ENCODE assay signal across 1 cellular context in genomic region chr11:68121067-68121899, GRCh38.
TF ChIP-seq lines count a peak whose summit lies in the region.

CHKA (minus strand) TSS chr11:68121388; CDS start chr11:68121177, 211 bp downstream.

TF ChIP-seq in HepG2, 621 proteins besides CTCF, POLR2A, EP300 and RAD21 (continued from another document and continues in another):
- TF ChIP-seq, protein P1, sequence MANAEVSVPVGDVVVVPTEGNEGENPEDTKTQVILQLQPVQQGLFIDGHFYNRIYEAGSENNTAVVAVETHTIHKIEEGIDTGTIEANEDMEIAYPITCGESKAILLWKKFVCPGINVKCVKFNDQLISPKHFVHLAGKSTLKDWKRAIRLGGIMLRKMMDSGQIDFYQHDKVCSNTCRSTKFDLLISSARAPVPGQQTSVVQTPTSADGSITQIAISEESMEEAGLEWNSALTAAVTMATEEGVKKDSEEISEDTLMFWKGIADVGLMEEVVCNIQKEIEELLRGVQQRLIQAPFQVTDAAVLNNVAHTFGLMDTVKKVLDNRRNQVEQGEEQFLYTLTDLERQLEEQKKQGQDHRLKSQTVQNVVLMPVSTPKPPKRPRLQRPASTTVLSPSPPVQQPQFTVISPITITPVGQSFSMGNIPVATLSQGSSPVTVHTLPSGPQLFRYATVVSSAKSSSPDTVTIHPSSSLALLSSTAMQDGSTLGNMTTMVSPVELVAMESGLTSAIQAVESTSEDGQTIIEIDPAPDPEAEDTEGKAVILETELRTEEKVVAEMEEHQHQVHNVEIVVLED (CRISPR knock-in tag; IDR thresholded peaks at IDR 0.05; ENCODE audit: borderline replicate concordance): peak; percentile 55
- no peak for TF ChIP-seq CBFB (CRISPR knock-in tag; IDR thresholded peaks at IDR 0.05)
- no peak for TF ChIP-seq KLF11 (CRISPR knock-in tag; IDR thresholded peaks at IDR 0.05)
- peak; percentile 89 for TF ChIP-seq YEATS4 (CRISPR knock-in tag; IDR thresholded peaks at IDR 0.05; ENCODE audit: borderline replicate concordance)
- TF ChIP-seq FOXP1 (IDR thresholded peaks at IDR 0.05): no peak
- TF ChIP-seq FOXP1 (CRISPR knock-in tag; IDR thresholded peaks at IDR 0.05): no peak
- TF ChIP-seq MYPOP (CRISPR knock-in tag; IDR thresholded peaks at IDR 0.05): no peak
- no peak for TF ChIP-seq MYNN (CRISPR knock-in tag; IDR thresholded peaks at IDR 0.05; ENCODE audit: low read depth)
- TF ChIP-seq ZFP62 (CRISPR knock-in tag; IDR thresholded peaks at IDR 0.05): no peak
- no peak; the same call in 1 of the 2 replicates for TF ChIP-seq CENPBD1 (CRISPR knock-in tag; IDR thresholded peaks at IDR 0.05; ENCODE audit: borderline replicate concordance, low read depth)
- TF ChIP-seq ZNF598 (CRISPR knock-in tag; IDR thresholded peaks at IDR 0.05; ENCODE audit: borderline replicate concordance): no peak
- TF ChIP-seq, protein P2, sequence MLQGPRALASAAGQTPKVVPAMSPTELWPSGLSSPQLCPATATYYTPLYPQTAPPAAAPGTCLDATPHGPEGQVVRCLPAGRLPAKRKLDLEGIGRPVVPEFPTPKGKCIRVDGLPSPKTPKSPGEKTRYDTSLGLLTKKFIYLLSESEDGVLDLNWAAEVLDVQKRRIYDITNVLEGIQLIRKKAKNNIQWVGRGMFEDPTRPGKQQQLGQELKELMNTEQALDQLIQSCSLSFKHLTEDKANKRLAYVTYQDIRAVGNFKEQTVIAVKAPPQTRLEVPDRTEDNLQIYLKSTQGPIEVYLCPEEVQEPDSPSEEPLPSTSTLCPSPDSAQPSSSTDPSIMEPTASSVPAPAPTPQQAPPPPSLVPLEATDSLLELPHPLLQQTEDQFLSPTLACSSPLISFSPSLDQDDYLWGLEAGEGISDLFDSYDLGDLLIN (CRISPR knock-in tag; IDR thresholded peaks at IDR 0.05; ENCODE audit: borderline replicate concordance): no peak
- TF ChIP-seq KAT8 (CRISPR knock-in tag; IDR thresholded peaks at IDR 0.05): no peak
- TF ChIP-seq KMT2B (CRISPR knock-in tag; IDR thresholded peaks at IDR 0.05): peak; percentile 22; the same call in 1 of the 2 replicates
- no peak for TF ChIP-seq PRDM4 (CRISPR knock-in tag; IDR thresholded peaks at IDR 0.05; ENCODE audit: borderline replicate concordance)
- TF ChIP-seq ZNF839 (CRISPR knock-in tag; IDR thresholded peaks at IDR 0.05; ENCODE audit: borderline replicate concordance): no peak; the same call in 1 of the 2 replicates
- TF ChIP-seq ADNP (CRISPR knock-in tag; IDR thresholded peaks at IDR 0.05): no peak
- TF ChIP-seq, protein P3, sequence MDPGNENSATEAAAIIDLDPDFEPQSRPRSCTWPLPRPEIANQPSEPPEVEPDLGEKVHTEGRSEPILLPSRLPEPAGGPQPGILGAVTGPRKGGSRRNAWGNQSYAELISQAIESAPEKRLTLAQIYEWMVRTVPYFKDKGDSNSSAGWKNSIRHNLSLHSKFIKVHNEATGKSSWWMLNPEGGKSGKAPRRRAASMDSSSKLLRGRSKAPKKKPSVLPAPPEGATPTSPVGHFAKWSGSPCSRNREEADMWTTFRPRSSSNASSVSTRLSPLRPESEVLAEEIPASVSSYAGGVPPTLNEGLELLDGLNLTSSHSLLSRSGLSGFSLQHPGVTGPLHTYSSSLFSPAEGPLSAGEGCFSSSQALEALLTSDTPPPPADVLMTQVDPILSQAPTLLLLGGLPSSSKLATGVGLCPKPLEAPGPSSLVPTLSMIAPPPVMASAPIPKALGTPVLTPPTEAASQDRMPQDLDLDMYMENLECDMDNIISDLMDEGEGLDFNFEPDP (CRISPR knock-in tag; conservative IDR thresholded peaks at IDR 0.05): no peak; the same call in 1 of the 2 replicates
- TF ChIP-seq MATR3 (CRISPR knock-in tag; IDR thresholded peaks at IDR 0.05): no peak
- TF ChIP-seq FIP1L1 (IDR thresholded peaks at IDR 0.05; ENCODE audit: borderline replicate concordance, insufficient read depth, low read depth, low read length): no peak
- TF ChIP-seq ZNF780A (CRISPR knock-in tag; IDR thresholded peaks at IDR 0.05): no peak
- no peak for TF ChIP-seq RCOR2 (CRISPR knock-in tag; IDR thresholded peaks at IDR 0.05)
- no peak for TF ChIP-seq ZBTB14 (CRISPR knock-in tag; IDR thresholded peaks at IDR 0.05)
- TF ChIP-seq HNF4A (CRISPR knock-in tag; IDR thresholded peaks at IDR 0.05): no peak
- no peak for TF ChIP-seq MNT (IDR thresholded peaks at IDR 0.05)
- TF ChIP-seq ARNT (IDR thresholded peaks at IDR 0.05): no peak
- no peak for TF ChIP-seq ZNF441 (CRISPR knock-in tag; IDR thresholded peaks at IDR 0.05; ENCODE audit: borderline replicate concordance)
- TF ChIP-seq ZNF879 (CRISPR knock-in tag; IDR thresholded peaks at IDR 0.05): no peak
- TF ChIP-seq ZBTB7A (CRISPR knock-in tag; IDR thresholded peaks at IDR 0.05): peak; percentile 52; the same call in 1 of the 2 replicates
- TF ChIP-seq HMG20B (CRISPR knock-in tag; conservative IDR thresholded peaks at IDR 0.05): no peak
- TF ChIP-seq GATAD1 (CRISPR knock-in tag; IDR thresholded peaks at IDR 0.05): 0 out of 2 replicates have a peak, but pooled peaks have one; percentile 11
- no peak; the same call in 1 of the 2 replicates for TF ChIP-seq ELF1 (CRISPR knock-in tag; IDR thresholded peaks at IDR 0.05)
- TF ChIP-seq ZIK1 (CRISPR knock-in tag; IDR thresholded peaks at IDR 0.05; ENCODE audit: borderline replicate concordance, low read depth): peak; percentile 66; the same call in 1 of the 2 replicates
- no peak for TF ChIP-seq ZNF572 (CRISPR knock-in tag; IDR thresholded peaks at IDR 0.05)
- TF ChIP-seq, protein P4, sequence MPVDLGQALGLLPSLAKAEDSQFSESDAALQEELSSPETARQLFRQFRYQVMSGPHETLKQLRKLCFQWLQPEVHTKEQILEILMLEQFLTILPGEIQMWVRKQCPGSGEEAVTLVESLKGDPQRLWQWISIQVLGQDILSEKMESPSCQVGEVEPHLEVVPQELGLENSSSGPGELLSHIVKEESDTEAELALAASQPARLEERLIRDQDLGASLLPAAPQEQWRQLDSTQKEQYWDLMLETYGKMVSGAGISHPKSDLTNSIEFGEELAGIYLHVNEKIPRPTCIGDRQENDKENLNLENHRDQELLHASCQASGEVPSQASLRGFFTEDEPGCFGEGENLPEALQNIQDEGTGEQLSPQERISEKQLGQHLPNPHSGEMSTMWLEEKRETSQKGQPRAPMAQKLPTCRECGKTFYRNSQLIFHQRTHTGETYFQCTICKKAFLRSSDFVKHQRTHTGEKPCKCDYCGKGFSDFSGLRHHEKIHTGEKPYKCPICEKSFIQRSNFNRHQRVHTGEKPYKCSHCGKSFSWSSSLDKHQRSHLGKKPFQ (CRISPR knock-in tag; IDR thresholded peaks at IDR 0.05; ENCODE audit: insufficient replicate concordance): no peak
- TF ChIP-seq HMG20A (CRISPR knock-in tag; IDR thresholded peaks at IDR 0.05; ENCODE audit: borderline replicate concordance): no peak
- TF ChIP-seq, protein P5, sequence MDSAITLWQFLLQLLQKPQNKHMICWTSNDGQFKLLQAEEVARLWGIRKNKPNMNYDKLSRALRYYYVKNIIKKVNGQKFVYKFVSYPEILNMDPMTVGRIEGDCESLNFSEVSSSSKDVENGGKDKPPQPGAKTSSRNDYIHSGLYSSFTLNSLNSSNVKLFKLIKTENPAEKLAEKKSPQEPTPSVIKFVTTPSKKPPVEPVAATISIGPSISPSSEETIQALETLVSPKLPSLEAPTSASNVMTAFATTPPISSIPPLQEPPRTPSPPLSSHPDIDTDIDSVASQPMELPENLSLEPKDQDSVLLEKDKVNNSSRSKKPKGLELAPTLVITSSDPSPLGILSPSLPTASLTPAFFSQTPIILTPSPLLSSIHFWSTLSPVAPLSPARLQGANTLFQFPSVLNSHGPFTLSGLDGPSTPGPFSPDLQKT (CRISPR knock-in tag; IDR thresholded peaks at IDR 0.05; ENCODE audit: borderline replicate concordance): no peak
- peak; percentile 54; the same call in 1 of the 2 replicates for TF ChIP-seq PAXIP1 (CRISPR knock-in tag; conservative IDR thresholded peaks at IDR 0.05)
- TF ChIP-seq IRX3 (CRISPR knock-in tag; IDR thresholded peaks at IDR 0.05; ENCODE audit: borderline replicate concordance, low read depth): peak; percentile 87
- TF ChIP-seq ZNF7 (CRISPR knock-in tag; IDR thresholded peaks at IDR 0.05): no peak
